Comparison of ENCODE assay signal across 8 cellular contexts in the genomic region with DNA sequence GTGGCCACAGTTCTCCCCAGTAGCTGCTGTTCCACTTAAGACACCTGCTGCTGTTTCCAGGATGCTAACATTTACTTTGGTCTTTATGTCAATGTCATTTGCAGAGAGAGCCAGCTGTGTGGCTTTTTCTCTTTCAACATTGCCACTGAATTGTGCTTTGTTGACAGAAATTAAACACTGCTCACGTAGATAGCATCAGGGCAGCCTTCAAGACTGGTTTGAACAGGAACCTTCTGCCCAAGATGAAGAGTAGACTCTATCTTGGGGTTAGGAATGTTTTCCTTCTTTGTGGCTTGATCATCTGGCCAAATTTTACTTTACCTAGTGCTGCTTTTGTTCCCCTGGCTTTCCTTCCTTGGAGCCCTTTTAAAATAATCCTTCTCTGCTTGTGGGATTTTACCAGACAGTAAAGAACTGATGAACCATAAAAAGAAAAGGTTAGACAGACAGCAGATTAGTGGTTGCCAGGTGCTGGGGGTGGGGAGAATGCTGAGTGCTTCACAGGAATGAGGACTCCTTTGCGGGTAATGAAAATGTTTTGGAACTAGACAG. TPM values are rescaled to one million over a fixed set of nuclear protein-coding genes. Genes with fewer than 3 reads are reported as not detected.
DNase-seq lines count a peak whose midpoint lies in the region; ATAC-seq and TF ChIP-seq lines count a peak whose summit lies in the region.

No MANE protein-coding gene starts in this region.

- peaks cover 42 to 52% of the 10 kb centered on the region in 2 donors for H3K4me1 Mint-ChIP-seq in natural killer cell treated with Interleukin-12 subunit alpha and Interleukin-12 subunit beta and Interleukin-15 and Interleukin-18, amount 100 ng/mL, for 72 hours (ENCODE audit: low read depth in 2 of 2)
- no peaks in the 10 kb centered on the region for H3K4me1 Mint-ChIP-seq in chondrocyte (ENCODE audit: low read depth)

- H2AFZ ChIP-seq in Karpas-422 (ENCODE audit: low read length): no peak overlapping the region

- ATAC-seq in natural killer cell treated with Interleukin-12 subunit alpha and Interleukin-12 subunit beta and Interleukin-15 and Interleukin-18, amount 100 ng/mL, for 72 hours: no peak
- ATAC-seq in GM18511 (IDR thresholded peaks at IDR 0.05; ENCODE audit: unreplicated experiment): no peak

- H3K4me2 ChIP-seq in DOHH2 (ENCODE audit: low read length) (peak overlapping the region; percentile 42), Karpas-422 (ENCODE audit: low read depth, low read length, poor library complexity, severe bottlenecking) (no peak overlapping the region)

- peak overlapping the region; percentile 67 for H3K27ac ChIP-seq in DOHH2 (ENCODE audit: low read depth, low read length)
- no peak overlapping the region for H3K27ac ChIP-seq in Karpas-422 (ENCODE audit: low read length)

- H3K36me3 Mint-ChIP-seq in natural killer cell treated with Interleukin-12 subunit alpha and Interleukin-12 subunit beta and Interleukin-15 and Interleukin-18, amount 100 ng/mL, for 72 hours: peaks cover 6% of the 10 kb centered on the region
- H3K36me3 Mint-ChIP-seq in chondrocyte (ENCODE audit: low read depth): no peaks in the 10 kb centered on the region

- no peak overlapping the region for H3K4me3 ChIP-seq in DOHH2 (ENCODE audit: low read length)
- H3K4me3 ChIP-seq in Karpas-422 (ENCODE audit: low read length): no peak overlapping the region

- no peak for TF ChIP-seq CTCF in DOHH2 (IDR thresholded peaks at IDR 0.05; ENCODE audit: low read depth, low read length, poor library complexity, severe bottlenecking)
- TF ChIP-seq CTCF in chondrocyte (IDR thresholded peaks at IDR 0.05): no peak

- peak overlapping the region; percentile 25 for H3K4me3 Mint-ChIP-seq in natural killer cell treated with Interleukin-12 subunit alpha and Interleukin-12 subunit beta and Interleukin-15 and Interleukin-18, amount 100 ng/mL, for 72 hours
- H3K4me3 Mint-ChIP-seq in chondrocyte (ENCODE audit: unreplicated experiment): no peak overlapping the region

- H3K9me3 ChIP-seq in DOHH2 (ENCODE audit: control insufficient read depth, insufficient read depth, low read length): no peaks in the 10 kb centered on the region
- no peaks in the 10 kb centered on the region for H3K9me3 ChIP-seq in Karpas-422 (ENCODE audit: low read length)

- peak overlapping the region; percentile 73 to 85 for H3K27ac Mint-ChIP-seq in natural killer cell treated with Interleukin-12 subunit alpha and Interleukin-12 subunit beta and Interleukin-15 and Interleukin-18, amount 100 ng/mL, for 72 hours
- H3K27ac Mint-ChIP-seq in chondrocyte (ENCODE audit: unreplicated experiment): no peak overlapping the region

- H3K4me1 ChIP-seq in DOHH2 (ENCODE audit: control insufficient read depth, low read length) (peaks cover 52% of the 10 kb centered on the region), Karpas-422 (ENCODE audit: low read length) (peaks cover 16% of the 10 kb centered on the region)

- H4K20me1 ChIP-seq in DOHH2 (ENCODE audit: control insufficient read depth, insufficient read depth, low read depth, low read length) (no peaks in the 10 kb centered on the region), Karpas-422 (ENCODE audit: insufficient read depth, low read depth, low read length) (no peaks in the 10 kb centered on the region)

- H3K9me2 ChIP-seq in DOHH2 (replicated peaks; ENCODE audit: control insufficient read depth, low read length): no peaks in the 10 kb centered on the region
- H3K9me2 ChIP-seq in Karpas-422 (replicated peaks; ENCODE audit: insufficient read depth, low read length): no peaks in the 10 kb centered on the region

- H3K79me2 ChIP-seq in DOHH2 (ENCODE audit: control insufficient read depth, low read length) (no peaks in the 10 kb centered on the region), Karpas-422 (ENCODE audit: low read length) (no peaks in the 10 kb centered on the region)

- no peaks in the 10 kb centered on the region for H3K9me3 Mint-ChIP-seq in natural killer cell treated with Interleukin-12 subunit alpha and Interleukin-12 subunit beta and Interleukin-15 and Interleukin-18, amount 100 ng/mL, for 72 hours
- no peaks in the 10 kb centered on the region for H3K9me3 Mint-ChIP-seq in chondrocyte (ENCODE audit: low read depth)

- H3K36me3 ChIP-seq in DOHH2 (ENCODE audit: control insufficient read depth, low read length): no peaks in the 10 kb centered on the region
- H3K36me3 ChIP-seq in Karpas-422 (ENCODE audit: insufficient read depth, low read length): no peaks in the 10 kb centered on the region

- H3K9ac ChIP-seq in Karpas-422 (ENCODE audit: low read length): no peak overlapping the region

- H3F3A ChIP-seq in DOHH2 (ENCODE audit: control insufficient read depth, insufficient read depth): peaks cover 3% of the 10 kb centered on the region; the same call in 1 of the 2 replicates

- DNase-seq in NCI-H1436 (lab: John Stamatoyannopoulos, UW) (peak; percentile 49), amniotic stem cell (lab: John Stamatoyannopoulos, UW) (no peak), chondrocyte (ENCODE audit: low spot score) (no peak), Karpas-422 (no peak)
- DNase-seq in activated CD4-positive, alpha-beta T cell treated with anti-CD3 and anti-CD28 coated beads, Interleukin-2, amount 50 U/mL, for 1 hour: peak; percentile 20
- no peak for DNase-seq in natural killer cell treated with Interleukin-12 subunit alpha and Interleukin-12 subunit beta and Interleukin-15 and Interleukin-18, amount 100 ng/mL, for 72 hours (ENCODE audit: low spot score)

- H3K27me3 Mint-ChIP-seq in natural killer cell treated with Interleukin-12 subunit alpha and Interleukin-12 subunit beta and Interleukin-15 and Interleukin-18, amount 100 ng/mL, for 72 hours: no peaks in the 10 kb centered on the region
- H3K27me3 Mint-ChIP-seq in chondrocyte (ENCODE audit: low read depth): no peaks in the 10 kb centered on the region

- H3K27me3 ChIP-seq in DOHH2 (ENCODE audit: control insufficient read depth, low read length): no peaks in the 10 kb centered on the region
- H3K27me3 ChIP-seq in Karpas-422 (ENCODE audit: low read length): no peaks in the 10 kb centered on the region

RNA-seq across cellular contexts. Expression of gene XBP1, which starts 22.6 kb away (rescaled TPM):
- total RNA-seq in natural killer cell treated with Interleukin-12 subunit alpha and Interleukin-12 subunit beta and Interleukin-15 and Interleukin-18, amount 100 ng/mL, for 72 hours: 100 to 1,000 TPM; 287 to 560 TPM
- total RNA-seq in chondrocyte: 107 to 199 TPM (median 189 TPM) in 3 replicates
- total RNA-seq in Karpas-422 (2014; rRNA removed; shearing (Covaris generic); ENCODE audit: low replicate concordance): 121 and 187 TPM in 2 replicates

RNA-seq across cellular contexts. Expression of gene CCDC117, which starts 50.5 kb away (rescaled TPM):
- total RNA-seq in natural killer cell treated with Interleukin-12 subunit alpha and Interleukin-12 subunit beta and Interleukin-15 and Interleukin-18, amount 100 ng/mL, for 72 hours: 10 to 100 TPM; 35.3 to 43.4 TPM
- 19.5 to 23.4 TPM (median 21.0 TPM) in 3 replicates for total RNA-seq in chondrocyte
- total RNA-seq in Karpas-422 (2014; rRNA removed; shearing (Covaris generic); ENCODE audit: low replicate concordance): 17.4 and 26.1 TPM in 2 replicates

Comparison
In these comparisons a context has a peak if more than half of its experiments do, and no peak if none do; other contexts are left out.
1. DNase-seq: peak in NCI-H1436 (single experiment) and activated CD4-positive, alpha-beta T cell treated with anti-CD3 and anti-CD28 coated beads, Interleukin-2, amount 50 U/mL, for 1 hour (single experiment); none in natural killer cell treated with Interleukin-12 subunit alpha and Interleukin-12 subunit beta and Interleukin-15 and Interleukin-18, amount 100 ng/mL, for 72 hours (single experiment), amniotic stem cell (single experiment), chondrocyte (single experiment) and Karpas-422 (single experiment).